8 cellular contexts compared by ENCODE assay signal in the genomic region with DNA sequence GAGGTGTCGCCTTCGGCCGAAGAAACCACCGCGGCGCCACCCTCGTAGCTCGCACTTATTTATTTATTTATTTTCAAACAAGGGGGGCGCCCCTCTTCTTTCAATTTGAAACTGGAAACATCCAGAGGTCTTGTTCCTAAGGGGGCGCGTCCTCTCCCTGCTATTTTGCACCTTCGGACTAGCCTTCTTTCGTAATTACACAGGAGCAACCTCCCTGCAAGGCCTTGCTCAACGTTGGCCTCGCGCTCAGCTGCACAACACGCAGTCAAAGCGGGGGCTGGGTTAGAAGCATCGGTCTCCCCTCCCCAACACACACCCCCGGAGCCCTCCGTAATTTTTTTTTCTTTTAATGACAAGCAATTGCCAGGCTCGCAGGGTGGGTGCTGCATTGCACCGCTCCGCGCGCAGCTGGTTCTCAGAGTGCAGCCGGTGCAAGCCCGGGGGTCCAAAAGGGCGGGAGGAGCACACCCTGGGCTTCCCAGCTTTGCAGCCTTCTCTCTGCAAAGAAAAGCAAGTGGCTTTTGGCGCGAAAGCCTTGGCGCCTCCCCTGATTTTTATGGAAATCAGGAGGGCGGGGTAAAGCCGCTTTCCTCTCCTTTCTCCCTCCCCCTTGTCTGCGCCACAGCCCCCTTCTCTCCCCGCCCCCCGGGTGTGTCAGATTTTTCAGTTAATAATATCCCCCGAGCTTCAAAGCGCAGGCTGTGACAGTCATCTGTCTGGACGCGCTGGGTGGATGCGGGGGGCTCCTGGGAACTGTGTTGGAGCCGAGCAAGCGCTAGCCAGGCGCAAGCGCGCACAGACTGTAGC. TPM values are rescaled to one million over a fixed set of nuclear protein-coding genes. Genes with fewer than 3 reads are reported as not detected.
DNase-seq lines count a peak whose midpoint lies in the region; ATAC-seq, FAIRE-seq and TF ChIP-seq lines count a peak whose summit lies in the region.

Gene MYCN, plus strand, starts transcription at position 697 of the 807 bp plus-strand sequence. CDS start 1,515 bp downstream, outside the sequence.

- no peak for DNase-seq in AG09309 (ENCODE audit: low read depth)
- DNase-seq in GM19239 (ENCODE audit: insufficient read length, low spot score) = peak; percentile 19
- peak; percentile 58 for DNase-seq in NB4 (ENCODE audit: low read depth)
- peak in 2 of 3 donors; percentile 43 to 63 for DNase-seq in right lobe of liver
- DNase-seq in stimulated activated CD4-positive, alpha-beta T cell treated with anti-CD3 and anti-CD28 coated beads, Interleukin-4, amount 100 ng/mL, for 1 hour = peak; percentile 58

- peak; percentile 57 for TF ChIP-seq CTCF in AG09309 (IDR thresholded peaks at IDR 0.05; ENCODE audit: control insufficient read depth, insufficient read depth, low read depth, low read length, missing control alignments)
- peak; percentile 74 for TF ChIP-seq CTCF in NB4 (IDR thresholded peaks at IDR 0.05; ENCODE audit: low read depth, low read length)
- TF ChIP-seq CTCF in VCaP (conservative IDR thresholded peaks at IDR 0.05) = peak; percentile 84
- peak in 2 of 4 donors; percentile 70 to 77 for TF ChIP-seq CTCF in right lobe of liver (IDR thresholded peaks at IDR 0.05)

- ATAC-seq in right lobe of liver (peak; percentile 36 to 60 (median 50)), GM21825 (IDR thresholded peaks at IDR 0.05; ENCODE audit: unreplicated experiment) (no peak)

- H3K4me1 ChIP-seq in duodenal mucosa (ENCODE audit: control insufficient read depth in 1 of 2, insufficient read depth in 2 of 2, low read length in 2 of 2) = peaks cover 17 to 27% of the 10 kb centered on the region in 2 donors
- peaks cover 0 to 31% (median 14%) of the 10 kb centered on the region in 4 donors for H3K4me1 ChIP-seq in right lobe of liver

- intact Hi-C loops in right lobe of liver (cut with DNase I) = loop anchor here (5.0 to 10.0 kb wide), 2 partner anchors 303 to 565 kb away; no protein-coding TSS in a partner anchor

- H3K9me3 ChIP-seq in duodenal mucosa (ENCODE audit: control insufficient read depth in 1 of 2, low read length in 2 of 2) (no peaks in the 10 kb centered on the region), right lobe of liver (no peaks in the 10 kb centered on the region)

- FAIRE-seq in GM19239 (lab: Jason Lieb, UNC) = peak; percentile 21

- no peak within 1 kb of the TSS; the same call in 1 of the 2 replicates for H3K4me3 ChIP-seq in AG09309 (ENCODE audit: control insufficient read depth, low read depth, low read length)
- no peak within 1 kb of the TSS for H3K4me3 ChIP-seq in NB4 (ENCODE audit: low read depth, low read length)
- peak within 1 kb of the TSS; percentile 63 to 74 for H3K4me3 ChIP-seq in duodenal mucosa (ENCODE audit: low read depth in 1 of 2, low read length in 2 of 2)
- peak within 1 kb of the TSS; percentile 43 to 52 (median 44) for H3K4me3 ChIP-seq in right lobe of liver

- no peaks in the 10 kb centered on the region for H3K36me3 ChIP-seq in duodenal mucosa (ENCODE audit: control insufficient read depth in 1 of 2, insufficient read depth in 2 of 2, low read length in 2 of 2)
- H3K36me3 ChIP-seq in right lobe of liver = no peaks in the 10 kb centered on the region

- H3K27ac ChIP-seq in VCaP (peak within 1 kb of the TSS; percentile 18; the same call in 1 of the 2 replicates), duodenal mucosa (ENCODE audit: low read depth, low read length) (no peak within 1 kb of the TSS), right lobe of liver (no peak within 1 kb of the TSS)

- TF ChIP-seq POLR2A in NB4 (IDR thresholded peaks at IDR 0.05; ENCODE audit: extremely low read depth, insufficient read length) (no peak), right lobe of liver (IDR thresholded peaks at IDR 0.05) (no peak)

- H3K27me3 ChIP-seq in duodenal mucosa (ENCODE audit: control insufficient read depth in 1 of 2, insufficient read depth in 2 of 2, low read length in 2 of 2) (peaks cover 0 to 13% of the 10 kb centered on the region in 2 donors), right lobe of liver (peaks cover 0 to 5% of the 10 kb centered on the region in 2 donors)

- H3K9ac ChIP-seq in duodenal mucosa (ENCODE audit: low read depth in 1 of 2, low read length in 2 of 2) = peak within 1 kb of the TSS; percentile 41 to 60

- under 1% methylated on average over 40 of the region's 47 CpGs for WGBS in right lobe of liver (ENCODE audit: insufficient coverage, low coverage, low lambda C conversion rate, missing lambda C conversion rate)

RNA-seq across cellular contexts. Expression of gene MYCN, which starts in this region (rescaled TPM):
- under 1 TPM in 4 of 6 experiments, not detected in 2; 0.07 to 0.35 (median 0.23) TPM for total RNA-seq in right lobe of liver

Comparison
In these comparisons a context has a peak if more than half of its experiments do, and no peak if none do; other contexts are left out.
1. Peak in DNase-seq, ATAC-seq and H3K4me3 ChIP-seq in right lobe of liver; RNA of the gene not detected or under 1 TPM.
2. H3K4me3 ChIP-seq: peak in duodenal mucosa (2 of 2); none in AG09309 (single experiment) and NB4 (single experiment).